In genomic region chr5:174281855-174282254, GRCh38 we compare ENCODE assay signal across 25 cellular contexts.
A peak's percentile ranks its signal among the peaks of the same experiment; 100 is the strongest.
DNase-seq lines count a peak whose midpoint lies in the region; ATAC-seq, FAIRE-seq and TF ChIP-seq lines count a peak whose summit lies in the region.
"Had no signal": no experiment of that assay in that cellular context is flagged by ENCODE, and none has a peak within 500 bp of the region (broad histone marks: within the 10 kb centered on the region; RNA-seq: fewer than 3 reads in every experiment).

No MANE protein-coding gene starts in this region.

- DNase-seq in GM12892 (ENCODE audit: insufficient read length) (no peak), NCI-H2081 (lab: John Stamatoyannopoulos, UW) (no peak), foreskin keratinocyte (no peak), AG08396 (ENCODE audit: low spot score) (no peak)
- no peak for DNase-seq in activated CD4-positive, CD25-positive, alpha-beta regulatory T cell (lab: John Stamatoyannopoulos, UW)
- DNase-seq: CD4-positive, alpha-beta T cell; COR-L47; DMS79 treated with DMSO at 0.1 percent for 48 hours; H7; IMR-90; NCI-H1105; NCI-H146; NCI-H2029 treated with DMSO at 0.1 percent for 48 hours; NCI-H2171; NCI-H345; NCI-H524; PC-9; SHP77 treated with DMSO at 0.1 percent for 48 hours had no signal

- peaks cover 0 to 13% (median 4%) of the 10 kb centered on the region in 5 experiments for H3K9me3 Mint-ChIP-seq in brain
- H3K9me3 Mint-ChIP-seq: CD4-positive, alpha-beta T cell had no signal

- H3K27ac Mint-ChIP-seq in brain: peak overlapping the region in 3 of 5 experiments; percentile 91 to 97 (median 97)
- H3K27ac Mint-ChIP-seq: CD4-positive, alpha-beta T cell had no signal

- H3K27me3 ChIP-seq in foreskin keratinocyte: no peaks in the 10 kb centered on the region

- ATAC-seq in GM21526 (IDR thresholded peaks at IDR 0.05; ENCODE audit: low FRiP score, unreplicated experiment) (peak; percentile 60), HG03025 (IDR thresholded peaks at IDR 0.05; ENCODE audit: low FRiP score, unreplicated experiment) (peak; percentile 49), foreskin keratinocyte (no peak)
- ATAC-seq: A549 had no signal

- FAIRE-seq in GM12892 (lab: Jason Lieb, UNC): peak; percentile 88
- FAIRE-seq: A549 had no signal

- TF ChIP-seq CTCF in brain (conservative IDR thresholded peaks at IDR 0.05) (no peak), foreskin keratinocyte (conservative IDR thresholded peaks at IDR 0.05) (no peak)

- peak overlapping the region in 1 of 5 experiments; percentile 8 for H3K4me3 Mint-ChIP-seq in brain
- H3K4me3 Mint-ChIP-seq: CD4-positive, alpha-beta T cell had no signal

- peaks cover 11% of the 10 kb centered on the region for H3K27me3 Mint-ChIP-seq in brain

- H3K36me3 Mint-ChIP-seq in brain: no peaks in the 10 kb centered on the region

- TF ChIP-seq POLR2A in GM12892 (IDR thresholded peaks at IDR 0.05; ENCODE audit: low read depth, low read length): no peak

- H3K4me1 ChIP-seq in foreskin keratinocyte: no peaks in the 10 kb centered on the region
- H3K4me1 ChIP-seq: A549 had no signal

- H3K4me1 Mint-ChIP-seq in brain: peaks cover 38% of the 10 kb centered on the region

- H3K27ac ChIP-seq in foreskin keratinocyte: no peak overlapping the region
- H3K27ac ChIP-seq: A549, KMS-11, PC-9, RWPE1, SK-N-MC had no signal
